In the genomic region with DNA sequence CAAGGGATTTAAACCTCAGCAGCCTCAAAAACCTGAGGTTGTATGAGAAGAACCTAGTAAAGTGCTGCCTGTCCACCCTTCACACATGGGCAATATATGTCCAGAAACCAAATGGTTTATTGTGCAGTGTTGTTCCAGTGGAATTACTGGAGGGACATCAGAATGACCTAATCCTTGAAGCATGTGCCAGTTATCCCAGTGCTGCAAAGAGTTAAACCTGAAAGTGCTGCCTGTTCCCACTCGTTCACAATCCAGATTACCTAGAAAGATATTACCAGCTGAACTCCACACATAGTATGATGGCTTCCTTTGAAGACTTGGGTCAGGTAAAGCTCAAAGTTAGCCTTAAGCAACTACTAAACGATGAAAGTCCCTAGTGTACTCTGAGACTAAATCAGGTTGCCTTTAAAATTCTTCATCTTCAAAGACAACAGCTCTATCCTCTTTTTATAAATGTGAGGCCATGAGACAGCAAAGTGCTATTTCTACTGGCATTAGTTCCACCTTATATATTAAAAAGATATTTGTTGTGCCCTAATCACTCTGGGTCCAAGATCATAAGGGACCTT, we compare ENCODE assay signal across 11 cellular contexts.
A peak's percentile ranks its signal among the peaks of the same experiment; 100 is the strongest.
DNase-seq lines count a peak whose midpoint lies in the region; ATAC-seq and FAIRE-seq lines count a peak whose summit lies in the region.
"Had no signal": no experiment of that assay in that cellular context is flagged by ENCODE, and none has a peak within 500 bp of the region (broad histone marks: within the 10 kb centered on the region; RNA-seq: fewer than 3 reads in every experiment).

No MANE protein-coding gene starts in this region.

- peaks cover 10% of the 10 kb centered on the region for H3K36me3 Mint-ChIP-seq in CD4-positive, CD25-positive, alpha-beta regulatory T cell
- H3K36me3 Mint-ChIP-seq in T-helper 17 cell (ENCODE audit: low read depth), result no peaks in the 10 kb centered on the region

- H3K27me3 Mint-ChIP-seq in CD4-positive, CD25-positive, alpha-beta regulatory T cell, result no peaks in the 10 kb centered on the region
- no peaks in the 10 kb centered on the region for H3K27me3 Mint-ChIP-seq in T-helper 17 cell

- no peaks in the 10 kb centered on the region for H3K27me3 ChIP-seq in CD4-positive, CD25-positive, alpha-beta regulatory T cell (ENCODE audit: control insufficient read depth, insufficient read depth, low read length)

- ATAC-seq in CD4-positive, CD25-positive, alpha-beta regulatory T cell (ENCODE audit: low read depth in 2 of 2), result no peak
- ATAC-seq in T-helper 17 cell, result no peak

- H3K9me3 Mint-ChIP-seq in CD4-positive, CD25-positive, alpha-beta regulatory T cell, result no peaks in the 10 kb centered on the region

- no peak for FAIRE-seq in frontal cortex (lab: Jason Lieb, UNC)

- no peak overlapping the region for H3K27ac ChIP-seq in CD4-positive, CD25-positive, alpha-beta regulatory T cell (ENCODE audit: insufficient read depth, low read length, poor library complexity, severe bottlenecking)

- H3K4me3 ChIP-seq in CD4-positive, CD25-positive, alpha-beta regulatory T cell (ENCODE audit: low read depth, low read length), result peak overlapping the region; percentile 22

- peaks cover 56 to 95% (median 86%) of the 10 kb centered on the region in 4 donors for H3K4me1 Mint-ChIP-seq in CD4-positive, CD25-positive, alpha-beta regulatory T cell
- H3K4me1 Mint-ChIP-seq in T-helper 17 cell, result peaks cover 54% of the 10 kb centered on the region

- H3K4me3 Mint-ChIP-seq in CD4-positive, CD25-positive, alpha-beta regulatory T cell, result peak overlapping the region in 2 of 4 donors; percentile 4 to 53
- H3K4me3 Mint-ChIP-seq in T-helper 17 cell, result no peak overlapping the region

- no peak for DNase-seq in CD4-positive, CD25-positive, alpha-beta regulatory T cell
- DNase-seq in H4 (ENCODE audit: low spot score) (peak; percentile 45), T-helper 17 cell (no peak), lung microvascular endothelial cell (ENCODE audit: low read depth in 2 of 2) (peak; percentile 41 to 53), NCI-H1694 treated with DMSO at 0.1 percent for 48 hours (lab: John Stamatoyannopoulos, UW) (no peak), SKM-1 treated with dmso at 0.1 percent for 144 hours (lab: John Stamatoyannopoulos, UW; ENCODE audit: unreplicated experiment) (no peak), frontal cortex (ENCODE audit: low spot score in 2 of 2) (no peak), 8988T (no peak)
- DNase-seq: DMS 273 treated with DMSO at 0.1 percent for 48 hours; effector CD8-positive, alpha-beta T cell; posterior cingulate gyrus had no signal

- H3K4me1 ChIP-seq in CD4-positive, CD25-positive, alpha-beta regulatory T cell (ENCODE audit: control insufficient read depth, insufficient read depth, low read length, poor library complexity, severe bottlenecking), result peaks cover 44% of the 10 kb centered on the region

- no peaks in the 10 kb centered on the region for H3K9me3 ChIP-seq in CD4-positive, CD25-positive, alpha-beta regulatory T cell (ENCODE audit: control insufficient read depth in 2 of 2, low read length in 2 of 2)
- H3K9me3 ChIP-seq in T-helper 17 cell (ENCODE audit: control insufficient read depth, low read length, poor library complexity, severe bottlenecking), result no peaks in the 10 kb centered on the region

- peaks cover 9% of the 10 kb centered on the region for H3K36me3 ChIP-seq in CD4-positive, CD25-positive, alpha-beta regulatory T cell (ENCODE audit: control insufficient read depth, insufficient read depth, low read length)

- H3K27ac Mint-ChIP-seq in CD4-positive, CD25-positive, alpha-beta regulatory T cell, result peak overlapping the region in 2 of 3 donors; percentile 64 to 80
- H3K27ac Mint-ChIP-seq in T-helper 17 cell, result peak overlapping the region; percentile 21

Comparison
In these comparisons a context has a peak if more than half of its experiments do, and no peak if none do; other contexts are left out.
1. DNase-seq: peak in H4 (single experiment) and lung microvascular endothelial cell (2 of 2); none in CD4-positive, CD25-positive, alpha-beta regulatory T cell (0 of 3), T-helper 17 cell (0 of 3), NCI-H1694 treated with DMSO at 0.1 percent for 48 hours (single experiment), SKM-1 treated with dmso at 0.1 percent for 144 hours (single experiment), frontal cortex (0 of 2) and 8988T (single experiment).